Comparison of ENCODE assay signal across 11 cellular contexts in the genomic region with DNA sequence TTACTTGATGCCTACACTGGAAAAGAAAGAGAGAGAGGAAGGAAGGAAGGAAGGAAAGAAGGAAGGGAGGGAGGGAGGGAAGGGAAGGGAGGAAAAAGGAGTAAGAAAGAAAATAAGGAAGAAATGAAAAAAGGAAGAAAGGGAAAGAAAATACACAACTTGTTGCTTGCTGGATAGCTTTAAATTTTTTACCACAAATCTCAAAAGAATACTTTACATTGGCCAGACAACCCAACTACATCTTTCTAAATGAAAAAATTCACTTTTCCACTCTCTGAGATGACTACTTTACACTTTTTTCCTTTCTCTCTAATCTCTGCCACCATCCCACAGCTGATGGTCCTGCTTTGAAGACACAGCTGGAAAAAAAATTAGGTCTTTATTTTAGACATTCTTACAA.
"Had no signal": no experiment of that assay in that cellular context is flagged by ENCODE, and none has a peak within 500 bp of the region (broad histone marks: within the 10 kb centered on the region; RNA-seq: fewer than 3 reads in every experiment).

No MANE protein-coding gene starts in this region.

- H3K36me3 ChIP-seq: HAP-1 had no signal

- H3K9me3 ChIP-seq: HAP-1 had no signal

- H3K4me2 ChIP-seq: GM23338 had no signal

- DNase-seq: GM23248, GOT3, H7, H9, HCEC 1CT, HFFc6 had no signal

- H3K9ac ChIP-seq: GM23248 had no signal

- H3K4me3 ChIP-seq: GM23248, GM23338, HAP-1 had no signal

- H2AFZ ChIP-seq: GM23248, GM23338 had no signal

- ATAC-seq: GM23338, HCT116 had no signal

- H3K4me1 ChIP-seq: HAP-1 had no signal

- FAIRE-seq: H1, H54 had no signal

- H3K27ac ChIP-seq: GM23248 had no signal
